ENCODE assay signal across 8 cellular contexts in the genomic region with DNA sequence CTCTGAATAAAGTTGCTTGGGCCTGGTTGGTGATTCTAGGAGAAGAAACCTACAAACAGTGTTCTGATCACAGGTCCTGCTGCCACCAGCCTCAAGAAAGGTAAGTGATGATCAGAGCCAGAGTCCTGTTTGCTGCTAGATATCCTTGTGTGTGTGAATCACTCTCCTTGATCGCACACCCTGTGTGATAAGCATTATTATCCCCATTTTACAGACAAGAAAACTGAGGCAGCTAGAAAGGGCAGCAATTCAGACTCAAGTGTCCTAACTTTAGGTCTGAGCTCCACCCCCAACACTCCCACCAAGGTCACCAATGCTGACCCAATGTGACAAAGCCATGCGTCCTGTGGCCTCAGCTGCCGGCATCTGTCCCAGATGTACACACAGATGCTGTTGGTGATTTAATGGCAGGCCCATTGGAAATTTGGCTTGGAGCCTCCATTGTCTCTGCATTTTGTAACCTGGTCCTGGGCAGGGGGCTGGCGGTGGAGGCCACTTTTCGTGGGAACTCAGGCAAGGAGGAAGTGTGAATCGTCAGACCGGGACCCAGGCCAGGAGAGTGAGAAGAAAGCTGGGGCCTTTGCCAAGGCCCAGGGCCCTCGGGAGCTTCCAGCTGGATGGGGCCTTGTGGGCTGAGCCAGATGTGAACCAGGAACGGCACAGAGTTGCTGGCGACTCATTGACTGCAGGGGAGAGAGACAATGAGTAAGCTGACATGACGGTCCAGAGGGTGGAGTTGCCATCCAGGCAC. TPM values are rescaled to one million over a fixed set of nuclear protein-coding genes. Genes with fewer than 3 reads are reported as not detected.
A peak's percentile ranks its signal among the peaks of the same experiment; 100 is the strongest.
DNase-seq lines count a peak whose midpoint lies in the region; ATAC-seq, FAIRE-seq and TF ChIP-seq lines count a peak whose summit lies in the region.

No MANE protein-coding gene starts in this region.

- peak overlapping the region; percentile 66 for H2AFZ ChIP-seq in keratinocyte (ENCODE audit: control insufficient read depth, low read length)

- ATAC-seq in activated T-cell treated with anti-CD3 and anti-CD28 coated beads, Interleukin-2, amount 50 U/mL, for 72 hours (replicated peaks in 1 of 2): no peak
- ATAC-seq in activated CD8-positive, alpha-beta T cell treated with anti-CD3 and anti-CD28 coated beads, Interleukin-2, amount 10 ng/mL, durations not matched to agents 7 days and 5 days: no peak

- H3K4me3 ChIP-seq in breast epithelium: no peak overlapping the region
- no peak overlapping the region for H3K4me3 ChIP-seq in keratinocyte (ENCODE audit: control insufficient read depth in 2 of 3, extremely low read depth in 1 of 3, insufficient read depth in 2 of 3, low read depth in 1 of 3, low read length in 3 of 3)

- no peaks in the 10 kb centered on the region for H3K27me3 Mint-ChIP-seq in activated T-cell treated with anti-CD3 and anti-CD28 coated beads, Interleukin-2, amount 50 U/mL, for 72 hours (ENCODE audit: low read depth)
- H3K27me3 Mint-ChIP-seq in activated CD8-positive, alpha-beta T cell treated with anti-CD3 and anti-CD28 coated beads, Interleukin-2, amount 10 ng/mL, durations not matched to agents 7 days and 5 days (ENCODE audit: low read depth): peaks cover 7% of the 10 kb centered on the region

- H3K9me3 ChIP-seq in breast epithelium (no peaks in the 10 kb centered on the region), keratinocyte (ENCODE audit: control insufficient read depth, low read depth, low read length) (no peaks in the 10 kb centered on the region)

- H3K9me1 ChIP-seq in keratinocyte (ENCODE audit: control insufficient read depth, extremely low read depth, insufficient read depth, low read length): no peaks in the 10 kb centered on the region

- no peaks in the 10 kb centered on the region for H3K36me3 Mint-ChIP-seq in activated T-cell treated with anti-CD3 and anti-CD28 coated beads, Interleukin-2, amount 50 U/mL, for 72 hours (ENCODE audit: insufficient read depth in 2 of 2)
- no peaks in the 10 kb centered on the region for H3K36me3 Mint-ChIP-seq in activated CD8-positive, alpha-beta T cell treated with anti-CD3 and anti-CD28 coated beads, Interleukin-2, amount 10 ng/mL, durations not matched to agents 7 days and 5 days (ENCODE audit: low read depth)

- no peak for TF ChIP-seq POLR2A in breast epithelium (IDR thresholded peaks at IDR 0.05)

- no peak overlapping the region for H3K4me3 Mint-ChIP-seq in activated T-cell treated with anti-CD3 and anti-CD28 coated beads, Interleukin-2, amount 50 U/mL, for 72 hours
- no peak overlapping the region for H3K4me3 Mint-ChIP-seq in activated CD8-positive, alpha-beta T cell treated with anti-CD3 and anti-CD28 coated beads, Interleukin-2, amount 10 ng/mL, durations not matched to agents 7 days and 5 days

- peak in 1 of 3 donors; percentile 8 for TF ChIP-seq CTCF in breast epithelium (IDR thresholded peaks at IDR 0.05)
- TF ChIP-seq CTCF in keratinocyte (optimal IDR thresholded peaks at IDR 0.05 in 1 of 3, IDR thresholded peaks at IDR 0.05 in 1 of 3, conservative IDR thresholded peaks at IDR 0.05 in 1 of 3; ENCODE audit: extremely low read depth in 1 of 3, insufficient read depth in 2 of 3, low read length in 3 of 3): no peak

- peak overlapping the region; percentile 54 to 79 for H3K27ac ChIP-seq in breast epithelium
- no peak overlapping the region for H3K27ac ChIP-seq in keratinocyte (ENCODE audit: control insufficient read depth, insufficient read depth, low read length)

- H3K9me3 Mint-ChIP-seq in activated T-cell treated with anti-CD3 and anti-CD28 coated beads, Interleukin-2, amount 50 U/mL, for 72 hours: no peaks in the 10 kb centered on the region
- no peaks in the 10 kb centered on the region for H3K9me3 Mint-ChIP-seq in activated CD8-positive, alpha-beta T cell treated with anti-CD3 and anti-CD28 coated beads, Interleukin-2, amount 10 ng/mL, durations not matched to agents 7 days and 5 days (ENCODE audit: insufficient read depth)

- H3K9ac ChIP-seq in keratinocyte (ENCODE audit: control insufficient read depth, extremely low read depth, insufficient read depth, low read length): no peak overlapping the region

- dilution Hi-C loops in keratinocyte (cut with MboI; ENCODE audit: extremely low pct_ligation_motif_present, low sequenced_read_pairs): loop anchor here (10.0 kb wide), 1 partner anchor 85 kb away; no protein-coding TSS in a partner anchor

- H3K4me1 ChIP-seq in breast epithelium (peaks cover 0 to 9% of the 10 kb centered on the region in 2 donors), keratinocyte (ENCODE audit: control insufficient read depth, extremely low read depth, insufficient read depth, low read length) (peaks cover 8% of the 10 kb centered on the region)

- H3K4me1 Mint-ChIP-seq in activated T-cell treated with anti-CD3 and anti-CD28 coated beads, Interleukin-2, amount 50 U/mL, for 72 hours (ENCODE audit: low read depth): no peaks in the 10 kb centered on the region
- no peaks in the 10 kb centered on the region for H3K4me1 Mint-ChIP-seq in activated CD8-positive, alpha-beta T cell treated with anti-CD3 and anti-CD28 coated beads, Interleukin-2, amount 10 ng/mL, durations not matched to agents 7 days and 5 days (ENCODE audit: low read depth)

- no peaks in the 10 kb centered on the region for H3K79me2 ChIP-seq in keratinocyte (ENCODE audit: control insufficient read depth, insufficient read depth, low read length)

- peak; percentile 83 for FAIRE-seq in keratinocyte (lab: Jason Lieb, UNC)

- H4K20me1 ChIP-seq in keratinocyte (ENCODE audit: control insufficient read depth, extremely low read depth, insufficient read depth, low read length): no peaks in the 10 kb centered on the region

- peak overlapping the region; percentile 10 for H3K4me2 ChIP-seq in keratinocyte (ENCODE audit: control insufficient read depth, extremely low read depth, insufficient read depth, low read depth, low read length)

- H3K27ac Mint-ChIP-seq in activated T-cell treated with anti-CD3 and anti-CD28 coated beads, Interleukin-2, amount 50 U/mL, for 72 hours: no peak overlapping the region
- H3K27ac Mint-ChIP-seq in activated CD8-positive, alpha-beta T cell treated with anti-CD3 and anti-CD28 coated beads, Interleukin-2, amount 10 ng/mL, durations not matched to agents 7 days and 5 days: no peak overlapping the region

- intact Hi-C loops in breast epithelium (cut with DNase I; ENCODE audit: low total_unique reads): no loop called here

- DNase-seq in HS-27A (ENCODE audit: low read depth) (peak; percentile 14), breast epithelium (ENCODE audit: low spot score in 2 of 2) (peak; percentile 92 to 95), keratinocyte (ENCODE audit: low read depth, low spot score) (peak; percentile 15), superior temporal gyrus (ENCODE audit: extremely low spot score) (peak; percentile 53), ecto neural progenitor cell (ENCODE audit: low spot score) (no peak)
- DNase-seq in activated T-cell treated with anti-CD3 and anti-CD28 coated beads, Interleukin-2, amount 50 U/mL, for 72 hours: no peak
- DNase-seq in activated CD4-positive, alpha-beta T cell treated with anti-CD3 and anti-CD28 coated beads, Interleukin-2, amount 50 U/mL, for 1 hour: no peak
- no peak for DNase-seq in activated CD8-positive, alpha-beta T cell treated with anti-CD3 and anti-CD28 coated beads, Interleukin-2, amount 10 ng/mL, durations not matched to agents 7 days and 5 days

- CTCF ChIA-PET in activated CD8-positive, alpha-beta T cell treated with anti-CD3 and anti-CD28 coated beads, Interleukin-2, amount 10 ng/mL, durations not matched to agents 7 days and 5 days (lab: Charles Lee): interaction anchor here (1.4 kb wide), 1 partner anchor 16 kb away, joined by 4 read pairs; no protein-coding TSS in a partner anchor

- no peaks in the 10 kb centered on the region for H3K36me3 ChIP-seq in breast epithelium
- H3K36me3 ChIP-seq in keratinocyte (ENCODE audit: control insufficient read depth in 2 of 2, extremely low read depth in 1 of 2, insufficient read depth in 2 of 2, low read length in 2 of 2): no peaks in the 10 kb centered on the region

- POLR2A ChIA-PET in activated CD8-positive, alpha-beta T cell treated with anti-CD3 and anti-CD28 coated beads, Interleukin-2, amount 10 ng/mL, durations not matched to agents 7 days and 5 days (lab: Charles Lee): no interaction called here

- H3K27me3 ChIP-seq in breast epithelium: no peaks in the 10 kb centered on the region
- no peaks in the 10 kb centered on the region for H3K27me3 ChIP-seq in keratinocyte (ENCODE audit: control insufficient read depth, extremely low read depth, insufficient read depth, low read length)

RNA-seq across cellular contexts. Expression of a gene that starts 29.8 kb away (rescaled TPM):
- 10 to 100 TPM in 2 of 3 donors, 1 to 10 TPM in 1; 6.2 to 29.6 (median 11.4) TPM for total RNA-seq in breast epithelium
- 0.05 TPM in 1 of 3 replicates, not detected in the others for polyA plus RNA-seq in keratinocyte
- 0.41 TPM for polyA plus RNA-seq in keratinocyte (2011; ENCODE audit: low read depth)
- polyA plus RNA-seq in keratinocyte (2011; cell fraction: cytosol; rRNA removed): not detected in 2 replicates
- not detected in 2 replicates for polyA plus RNA-seq in keratinocyte (2011; cell fraction: nucleus; rRNA removed)
- polyA plus RNA-seq in keratinocyte (2012; ENCODE audit: low replicate concordance): 0.20 TPM in 1 of 2 replicates, not detected in the other
- polyA minus RNA-seq in keratinocyte: not detected in 3 replicates
- polyA minus RNA-seq in keratinocyte (2011; cell fraction: cytosol; rRNA and poly(A)+ RNA removed): not detected
- polyA minus RNA-seq in keratinocyte (2011; cell fraction: nucleus; rRNA and poly(A)+ RNA removed): not detected in 2 replicates
- not detected for total RNA-seq in activated T-cell treated with anti-CD3 and anti-CD28 coated beads, Interleukin-2, amount 50 U/mL, for 72 hours
- total RNA-seq in activated CD8-positive, alpha-beta T cell treated with anti-CD3 and anti-CD28 coated beads, Interleukin-2, amount 10 ng/mL, durations not matched to agents 7 days and 5 days: not detected

Comparison
In these comparisons a context has a peak if more than half of its experiments do, and no peak if none do; other contexts are left out.
1. DNase-seq: peak in HS-27A (single experiment), breast epithelium (2 of 2), keratinocyte (single experiment) and superior temporal gyrus (single experiment); none in activated T-cell treated with anti-CD3 and anti-CD28 coated beads, Interleukin-2, amount 50 U/mL, for 72 hours (0 of 2), activated CD4-positive, alpha-beta T cell treated with anti-CD3 and anti-CD28 coated beads, Interleukin-2, amount 50 U/mL, for 1 hour (single experiment), ecto neural progenitor cell (single experiment) and activated CD8-positive, alpha-beta T cell treated with anti-CD3 and anti-CD28 coated beads, Interleukin-2, amount 10 ng/mL, durations not matched to agents 7 days and 5 days (single experiment).
2. RNA of a gene that starts 29.8 kb away (total RNA-seq): 6.2 to 29.6 TPM in breast epithelium; not detected in activated T-cell treated with anti-CD3 and anti-CD28 coated beads, Interleukin-2, amount 50 U/mL, for 72 hours and not detected in activated CD8-positive, alpha-beta T cell treated with anti-CD3 and anti-CD28 coated beads, Interleukin-2, amount 10 ng/mL, durations not matched to agents 7 days and 5 days; every median in the first group is over 4 times any median in the second.